ENCODE assay signal across 27 cellular contexts in genomic region chr14:88533203-88533602, GRCh38.
"Had no signal": no experiment of that assay in that cellular context is flagged by ENCODE, and none has a peak within 500 bp of the region (broad histone marks: within the 10 kb centered on the region; RNA-seq: fewer than 3 reads in every experiment).

No MANE protein-coding gene starts in this region.

- H3K4me1 ChIP-seq: neural progenitor cell, right lobe of liver, suprapubic skin had no signal

- H3K9me3 ChIP-seq: suprapubic skin had no signal

- H3K36me3 ChIP-seq: right lobe of liver, transverse colon had no signal

- H2AFZ ChIP-seq: neural progenitor cell, parathyroid adenoma had no signal

- H3K27me3 Mint-ChIP-seq: progenitor cell of endocrine pancreas; stimulated activated naive CD8-positive, alpha-beta T cell treated with anti-CD3 and anti-CD28 coated beads, Interleukin-15, amount 100 ng/mL, for 72 hours had no signal

- H3K4me3 Mint-ChIP-seq: effector memory CD8-positive, alpha-beta T cell; memory B cell; mesothelial cell of epicardium; naive B cell; natural killer cell treated with Interleukin-12 subunit alpha and Interleukin-12 subunit beta and Interleukin-15 and Interleukin-18, amount 100 ng/mL, for 72 hours; neural progenitor cell; stimulated activated naive CD8-positive, alpha-beta T cell treated with anti-CD3 and anti-CD28 coated beads, Interleukin-15, amount 100 ng/mL, for 72 hours had no signal

- DNase-seq: cortex of kidney; effector memory CD8-positive, alpha-beta T cell; erythroblast; esophagus squamous epithelium; foreskin melanocyte; hypothalamus; kidney; mucosa of descending colon; naive B cell; right lobe of liver; stimulated activated CD4-positive, alpha-beta T cell treated with anti-CD3 and anti-CD28 coated beads, Interleukin-12 subunit alpha, Interleukin-12 subunit beta, amount 100 ng/mL, for 4 hours; stimulated activated CD4-positive, alpha-beta T cell treated with anti-CD3 and anti-CD28 coated beads, Interleukin-1b, Interleukin-23, amount 100 ng/mL, for 48 hours; stimulated activated CD4-positive, alpha-beta T cell treated with anti-CD3 and anti-CD28 coated beads, Interleukin-4, amount 100 ng/mL, for 1 hour; stimulated activated CD8-positive, alpha-beta memory T cell treated with anti-CD3 and anti-CD28 coated beads, Interleukin-4, amount 100 ng/mL, for 48 hours; stimulated activated naive CD4-positive, alpha-beta T cell; stimulated activated naive CD8-positive, alpha-beta T cell treated with anti-CD3 and anti-CD28 coated beads, Interleukin-15, amount 100 ng/mL, for 72 hours; transverse colon had no signal

- H3K4me2 ChIP-seq: neural progenitor cell, smooth muscle cell had no signal

- H3K27ac ChIP-seq: esophagus squamous epithelium, neural progenitor cell, parathyroid adenoma, right lobe of liver, suprapubic skin had no signal

- H3K4me3 ChIP-seq: esophagus squamous epithelium, lung, mucosa of descending colon, neural progenitor cell, right lobe of liver, smooth muscle cell, suprapubic skin, transverse colon had no signal

- H3K4me1 Mint-ChIP-seq: naive B cell; neural progenitor cell; stimulated activated naive CD8-positive, alpha-beta T cell treated with anti-CD3 and anti-CD28 coated beads, Interleukin-15, amount 100 ng/mL, for 72 hours had no signal

- H3K9ac ChIP-seq: neural progenitor cell, parathyroid adenoma had no signal

- H3K27ac Mint-ChIP-seq: effector memory CD8-positive, alpha-beta T cell; memory B cell; mesothelial cell of epicardium; naive B cell; natural killer cell treated with Interleukin-12 subunit alpha and Interleukin-12 subunit beta and Interleukin-15 and Interleukin-18, amount 100 ng/mL, for 72 hours; neural progenitor cell; progenitor cell of endocrine pancreas; stimulated activated naive CD8-positive, alpha-beta T cell treated with anti-CD3 and anti-CD28 coated beads, Interleukin-15, amount 100 ng/mL, for 72 hours had no signal

- ATAC-seq: effector memory CD8-positive, alpha-beta T cell; left lobe of liver; mucosa of descending colon; natural killer cell treated with Interleukin-12 subunit alpha and Interleukin-12 subunit beta and Interleukin-15 and Interleukin-18, amount 100 ng/mL, for 72 hours; right lobe of liver; stimulated activated naive CD8-positive, alpha-beta T cell treated with anti-CD3 and anti-CD28 coated beads, Interleukin-15, amount 100 ng/mL, for 72 hours had no signal

- H3K27me3 ChIP-seq: esophagus squamous epithelium, neural progenitor cell, right lobe of liver, suprapubic skin, transverse colon had no signal
